In the genomic region with DNA sequence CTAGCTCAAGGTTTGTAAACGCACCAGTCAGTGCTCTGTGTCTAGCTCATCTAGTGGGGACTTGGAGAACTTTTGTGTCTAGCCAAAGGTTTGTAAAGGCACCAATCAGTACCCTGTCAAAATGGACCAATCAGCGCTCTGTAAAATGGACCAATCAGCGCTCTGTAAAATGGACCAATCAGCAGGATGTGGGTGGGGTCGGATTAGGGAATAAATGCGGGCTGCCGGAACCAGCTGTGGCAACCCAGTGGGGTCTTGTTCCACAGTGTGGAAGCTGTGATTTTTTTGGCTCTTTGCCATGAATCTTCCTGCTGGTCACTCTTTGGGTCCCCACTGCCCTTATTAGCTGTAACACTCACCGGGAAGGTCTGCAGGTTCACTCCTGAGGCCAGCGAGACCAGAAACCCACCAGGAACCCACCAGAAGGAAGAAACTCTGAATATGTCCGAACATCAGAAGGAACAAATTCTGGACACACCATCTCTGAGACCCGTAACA, we compare ENCODE assay signal across 1 cellular context.
TF ChIP-seq lines count a peak whose summit lies in the region.

No MANE protein-coding gene starts in this region.

TF ChIP-seq in K562, 482 proteins besides CTCF, POLR2A, EP300 and RAD21:
- TF ChIP-seq NFIC (IDR thresholded peaks at IDR 0.05) (peak; percentile 70), NFYB (IDR thresholded peaks at IDR 0.05; ENCODE audit: extremely low read depth, insufficient read length) (peak; percentile 65)
